Comparison of ENCODE assay signal across 9 cellular contexts in the genomic region with DNA sequence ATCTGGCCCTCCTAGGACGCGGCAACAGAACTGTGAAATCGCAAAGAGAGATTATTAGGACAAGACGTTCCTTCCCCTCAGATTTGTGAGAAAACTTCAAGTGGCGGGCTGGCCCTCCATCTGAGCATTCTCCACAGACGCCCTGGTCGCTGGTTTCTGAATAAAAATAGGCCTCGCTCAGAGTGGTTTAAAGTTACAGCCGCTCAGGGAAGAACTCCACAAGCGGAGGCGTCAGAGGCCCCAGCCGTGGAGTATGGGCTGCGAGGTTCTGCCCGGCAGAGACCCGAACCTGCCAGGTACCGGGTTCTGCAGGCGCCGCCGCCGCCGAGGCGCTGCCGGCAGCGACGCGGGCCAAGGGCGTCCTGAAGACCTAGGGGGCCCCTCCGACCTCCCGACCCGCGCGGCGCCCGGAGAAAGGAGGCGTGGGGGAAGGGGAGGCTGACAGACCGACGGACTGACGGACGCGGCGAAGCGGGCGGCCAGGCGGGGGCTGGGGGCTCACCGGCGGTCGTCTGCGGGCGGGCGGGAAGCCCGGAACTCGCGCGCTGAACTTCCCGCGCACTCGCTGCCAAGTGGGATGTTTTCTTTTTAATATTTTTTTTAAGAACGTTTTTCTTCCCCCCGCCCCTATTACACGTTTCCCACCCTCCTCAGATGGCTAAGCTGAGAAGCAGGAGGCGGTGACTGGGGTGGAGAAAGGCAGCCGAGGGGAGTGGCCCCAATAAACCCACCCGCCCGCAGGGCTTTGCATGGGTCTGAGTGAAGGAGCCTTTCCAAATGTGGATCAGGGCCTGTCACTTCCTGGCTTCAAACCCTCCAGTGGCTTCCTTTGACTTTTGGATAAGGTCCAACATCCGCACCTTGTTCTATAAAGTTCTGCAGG. TPM values are rescaled to one million over a fixed set of nuclear protein-coding genes. Genes with fewer than 3 reads are reported as not detected.
DNase-seq lines count a peak whose midpoint lies in the region; ATAC-seq and TF ChIP-seq lines count a peak whose summit lies in the region.
"Had no signal": no experiment of that assay in that cellular context is flagged by ENCODE, and none has a peak within 500 bp of the region (broad histone marks: within the 10 kb centered on the region; RNA-seq: fewer than 3 reads in every experiment).

A gene (minus strand): TSS at position 574 of the 883 bp plus-strand sequence. CDS start 770 bp downstream, outside the sequence.

- intact Hi-C loops in activated naive CD4-positive, alpha-beta T cell treated with anti-CD3 and anti-CD28 coated beads for 36 hours (cut with micrococcal nuclease) = no loop called here

- H4K20me1 ChIP-seq in DND-41 (ENCODE audit: insufficient read depth, low read length) = no peaks in the 10 kb centered on the region

- no peaks in the 10 kb centered on the region for H3K36me3 Mint-ChIP-seq in activated naive CD4-positive, alpha-beta T cell treated with anti-CD3 and anti-CD28 coated beads for 36 hours (ENCODE audit: low read depth)
- H3K36me3 Mint-ChIP-seq in stimulated activated memory B cell treated with anti-CD40 and anti-IgM and Interleukin-4, amounts not matched to agents 10 μg/mL and 1 μg/mL and 100 μg/mL, for 72 hours = no peaks in the 10 kb centered on the region
- no peaks in the 10 kb centered on the region for H3K36me3 Mint-ChIP-seq in activated CD8-positive, alpha-beta memory T cell treated with anti-CD3 and anti-CD28 coated beads, Interleukin-2, amount 10 ng/mL, durations not matched to agents 7 days and 5 days
- H3K36me3 Mint-ChIP-seq: activated naive CD8-positive, alpha-beta T cell had no signal

- H3K27ac ChIP-seq in DND-41 (ENCODE audit: low read length) (peak within 1 kb of the TSS; percentile 91), parathyroid adenoma (peak within 1 kb of the TSS; percentile 67)

- DNase-seq in DND-41 (peak; percentile 82), NCI-H748 treated with DMSO at 0.1 percent for 48 hours (lab: John Stamatoyannopoulos, UW) (peak; percentile 51), fibroblast of the aortic adventitia (ENCODE audit: low read depth) (peak; percentile 8)
- no peak for DNase-seq in activated naive CD4-positive, alpha-beta T cell treated with anti-CD3 and anti-CD28 coated beads for 36 hours
- no peak for DNase-seq in activated CD8-positive, alpha-beta memory T cell treated with anti-CD3 and anti-CD28 coated beads, Interleukin-2, amount 10 ng/mL, durations not matched to agents 7 days and 5 days

- H3K4me1 ChIP-seq in DND-41 (ENCODE audit: insufficient read depth, low read length) = peaks cover 17% of the 10 kb centered on the region; the same call in 1 of the 2 replicates
- no peaks in the 10 kb centered on the region for H3K4me1 ChIP-seq in parathyroid adenoma

- H3K36me3 ChIP-seq in DND-41 (ENCODE audit: insufficient read depth, low read length) (peaks cover 3% of the 10 kb centered on the region; the same call in 1 of the 2 replicates), parathyroid adenoma (ENCODE audit: control insufficient read depth, insufficient read depth, low read length) (no peaks in the 10 kb centered on the region)

- H3K27ac Mint-ChIP-seq in activated naive CD4-positive, alpha-beta T cell treated with anti-CD3 and anti-CD28 coated beads for 36 hours = no peak within 1 kb of the TSS
- no peak within 1 kb of the TSS for H3K27ac Mint-ChIP-seq in stimulated activated memory B cell treated with anti-CD40 and anti-IgM and Interleukin-4, amounts not matched to agents 10 μg/mL and 1 μg/mL and 100 μg/mL, for 72 hours
- H3K27ac Mint-ChIP-seq in activated CD8-positive, alpha-beta memory T cell treated with anti-CD3 and anti-CD28 coated beads, Interleukin-2, amount 10 ng/mL, durations not matched to agents 7 days and 5 days = no peak within 1 kb of the TSS
- H3K27ac Mint-ChIP-seq: activated naive CD8-positive, alpha-beta T cell had no signal

- peaks cover 2% of the 10 kb centered on the region for H3K9me3 Mint-ChIP-seq in activated naive CD4-positive, alpha-beta T cell treated with anti-CD3 and anti-CD28 coated beads for 36 hours
- H3K9me3 Mint-ChIP-seq in stimulated activated memory B cell treated with anti-CD40 and anti-IgM and Interleukin-4, amounts not matched to agents 10 μg/mL and 1 μg/mL and 100 μg/mL, for 72 hours = peaks cover 2% of the 10 kb centered on the region
- peaks cover 5% of the 10 kb centered on the region for H3K9me3 Mint-ChIP-seq in activated CD8-positive, alpha-beta memory T cell treated with anti-CD3 and anti-CD28 coated beads, Interleukin-2, amount 10 ng/mL, durations not matched to agents 7 days and 5 days (ENCODE audit: low read depth)

- ATAC-seq in DND-41 (ENCODE audit: insufficient read depth, low read depth) (peak; percentile 88), GM21825 (IDR thresholded peaks at IDR 0.05; ENCODE audit: unreplicated experiment) (no peak)
- no peak for ATAC-seq in stimulated activated memory B cell treated with anti-CD40 and anti-IgM and Interleukin-4, amounts not matched to agents 10 μg/mL and 1 μg/mL and 100 μg/mL, for 72 hours
- no peak for ATAC-seq in activated CD8-positive, alpha-beta memory T cell treated with anti-CD3 and anti-CD28 coated beads, Interleukin-2, amount 10 ng/mL, durations not matched to agents 7 days and 5 days

- H3K9ac ChIP-seq in DND-41 (ENCODE audit: low read depth, low read length) (peak within 1 kb of the TSS; percentile 86), parathyroid adenoma (peak within 1 kb of the TSS; percentile 37)

- H2AFZ ChIP-seq in DND-41 (ENCODE audit: low read depth, low read length) (peak within 1 kb of the TSS; percentile 64), parathyroid adenoma (peak within 1 kb of the TSS; percentile 84)

- H3K4me2 ChIP-seq in DND-41 (ENCODE audit: insufficient read depth, low read length) (peak within 1 kb of the TSS; percentile 63), parathyroid adenoma (ENCODE audit: low read length) (peak within 1 kb of the TSS; percentile 54)

- TF ChIP-seq CTCF in DND-41 (IDR thresholded peaks at IDR 0.05; ENCODE audit: borderline replicate concordance, extremely low read depth, low read length, poor library complexity, severe bottlenecking) = no peak
- no peak for TF ChIP-seq CTCF in fibroblast of the aortic adventitia (IDR thresholded peaks at IDR 0.05; ENCODE audit: insufficient read depth, low read length)
- no peak for TF ChIP-seq CTCF in parathyroid adenoma (IDR thresholded peaks at IDR 0.05)

- H3K79me2 ChIP-seq in DND-41 (ENCODE audit: insufficient read depth, low read length) = peaks cover 50% of the 10 kb centered on the region
- H3K79me2 ChIP-seq in parathyroid adenoma = no peaks in the 10 kb centered on the region

- no peaks in the 10 kb centered on the region for H3K27me3 ChIP-seq in DND-41 (ENCODE audit: insufficient read depth, low read length, poor library complexity)
- H3K27me3 ChIP-seq in parathyroid adenoma (ENCODE audit: control insufficient read depth, insufficient read depth, low read length) = no peaks in the 10 kb centered on the region

- H3K27me3 Mint-ChIP-seq in activated naive CD4-positive, alpha-beta T cell treated with anti-CD3 and anti-CD28 coated beads for 36 hours (ENCODE audit: low read depth) = peaks cover 10% of the 10 kb centered on the region
- H3K27me3 Mint-ChIP-seq in stimulated activated memory B cell treated with anti-CD40 and anti-IgM and Interleukin-4, amounts not matched to agents 10 μg/mL and 1 μg/mL and 100 μg/mL, for 72 hours = no peaks in the 10 kb centered on the region
- no peaks in the 10 kb centered on the region for H3K27me3 Mint-ChIP-seq in activated CD8-positive, alpha-beta memory T cell treated with anti-CD3 and anti-CD28 coated beads, Interleukin-2, amount 10 ng/mL, durations not matched to agents 7 days and 5 days

- CTCF ChIA-PET in activated naive CD4-positive, alpha-beta T cell treated with anti-CD3 and anti-CD28 coated beads for 36 hours (lab: Charles Lee) = no interaction called here
- CTCF ChIA-PET in activated CD8-positive, alpha-beta memory T cell treated with anti-CD3 and anti-CD28 coated beads, Interleukin-2, amount 10 ng/mL, durations not matched to agents 7 days and 5 days (lab: Charles Lee) = no interaction called here

- H3K4me1 Mint-ChIP-seq in activated naive CD4-positive, alpha-beta T cell treated with anti-CD3 and anti-CD28 coated beads for 36 hours (ENCODE audit: low read depth) = no peaks in the 10 kb centered on the region
- H3K4me1 Mint-ChIP-seq in stimulated activated memory B cell treated with anti-CD40 and anti-IgM and Interleukin-4, amounts not matched to agents 10 μg/mL and 1 μg/mL and 100 μg/mL, for 72 hours = no peaks in the 10 kb centered on the region
- H3K4me1 Mint-ChIP-seq in activated CD8-positive, alpha-beta memory T cell treated with anti-CD3 and anti-CD28 coated beads, Interleukin-2, amount 10 ng/mL, durations not matched to agents 7 days and 5 days = no peaks in the 10 kb centered on the region

- H3K4me3 ChIP-seq in DND-41 (ENCODE audit: low read depth in 1 of 2, low read length in 2 of 2) (peak within 1 kb of the TSS; percentile 57 to 66), fibroblast of the aortic adventitia (ENCODE audit: low read depth, low read length) (peak within 1 kb of the TSS; percentile 39), parathyroid adenoma (ENCODE audit: low read depth, low read length) (peak within 1 kb of the TSS; percentile 63)

- H3K9me3 ChIP-seq in DND-41 (ENCODE audit: insufficient read depth, low read length, severe bottlenecking) = peaks cover 4% of the 10 kb centered on the region
- no peaks in the 10 kb centered on the region for H3K9me3 ChIP-seq in parathyroid adenoma (ENCODE audit: control insufficient read depth, low read length)

- H3K4me3 Mint-ChIP-seq in activated naive CD4-positive, alpha-beta T cell treated with anti-CD3 and anti-CD28 coated beads for 36 hours = no peak within 1 kb of the TSS
- no peak within 1 kb of the TSS for H3K4me3 Mint-ChIP-seq in stimulated activated memory B cell treated with anti-CD40 and anti-IgM and Interleukin-4, amounts not matched to agents 10 μg/mL and 1 μg/mL and 100 μg/mL, for 72 hours
- H3K4me3 Mint-ChIP-seq in activated CD8-positive, alpha-beta memory T cell treated with anti-CD3 and anti-CD28 coated beads, Interleukin-2, amount 10 ng/mL, durations not matched to agents 7 days and 5 days = no peak within 1 kb of the TSS
- H3K4me3 Mint-ChIP-seq: activated naive CD8-positive, alpha-beta T cell had no signal

RNA-seq across cellular contexts. Expression of the gene that starts here (rescaled TPM):
- total RNA-seq in fibroblast of the aortic adventitia (ENCODE audit: low replicate concordance) = 2.2 and 2.6 TPM in 2 replicates
- not detected for total RNA-seq in activated naive CD4-positive, alpha-beta T cell treated with anti-CD3 and anti-CD28 coated beads for 36 hours
- not detected for total RNA-seq in activated CD8-positive, alpha-beta memory T cell treated with anti-CD3 and anti-CD28 coated beads, Interleukin-2, amount 10 ng/mL, durations not matched to agents 7 days and 5 days

Comparison
In these comparisons a context has a peak if more than half of its experiments do, and no peak if none do; other contexts are left out.
1. DNase-seq: peak in DND-41 (single experiment), NCI-H748 treated with DMSO at 0.1 percent for 48 hours (single experiment) and fibroblast of the aortic adventitia (single experiment); none in activated naive CD4-positive, alpha-beta T cell treated with anti-CD3 and anti-CD28 coated beads for 36 hours (single experiment) and activated CD8-positive, alpha-beta memory T cell treated with anti-CD3 and anti-CD28 coated beads, Interleukin-2, amount 10 ng/mL, durations not matched to agents 7 days and 5 days (single experiment).
2. Peak in every context shown above with its lines, with median percentiles within 50 percentile points of each other: H3K4me3 ChIP-seq.